8 cellular contexts compared by ENCODE assay signal in the genomic region with DNA sequence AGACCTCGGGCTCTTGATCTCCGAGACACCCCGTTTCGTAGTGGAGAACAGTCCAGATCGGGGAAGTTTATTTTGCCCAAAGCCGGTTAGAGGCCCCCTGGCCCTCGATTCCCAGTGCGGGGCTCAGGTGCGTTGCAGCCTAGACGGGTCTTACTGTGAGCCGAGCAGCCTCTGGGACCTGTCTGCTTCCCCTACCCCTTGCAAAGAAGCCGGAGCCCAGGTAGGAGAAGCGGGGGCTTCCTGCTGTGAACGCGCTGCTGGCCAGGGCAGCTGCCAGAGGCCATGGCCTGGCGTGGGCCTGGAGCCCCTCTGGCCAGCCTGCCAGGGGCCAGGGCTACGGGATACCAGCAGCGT. TPM values are rescaled to one million over a fixed set of nuclear protein-coding genes. Genes with fewer than 3 reads are reported as not detected.
A peak's percentile ranks its signal among the peaks of the same experiment; 100 is the strongest.
DNase-seq lines count a peak whose midpoint lies in the region; ATAC-seq and TF ChIP-seq lines count a peak whose summit lies in the region.

No MANE protein-coding gene starts in this region.

- TF ChIP-seq POLR2A in gastrocnemius medialis (IDR thresholded peaks at IDR 0.05) = no peak

- POLR2A ChIA-PET in SK-N-SH (lab: Yijun Ruan, JAX) = no interaction called here

- TF ChIP-seq CTCF in GM12865 (IDR thresholded peaks at IDR 0.05; ENCODE audit: insufficient read depth, low read depth, low read length, missing control alignments) = no peak
- no peak for TF ChIP-seq CTCF in SK-N-SH (IDR thresholded peaks at IDR 0.05)
- no peak for TF ChIP-seq CTCF in fibroblast of mammary gland (conservative IDR thresholded peaks at IDR 0.05; ENCODE audit: control insufficient read depth, insufficient read depth, low read depth, low read length)
- TF ChIP-seq CTCF in gastrocnemius medialis (IDR thresholded peaks at IDR 0.05 in 4 of 5, conservative IDR thresholded peaks at IDR 0.05 in 1 of 5) = no peak

- H3K4me3 ChIP-seq in GM12865 (ENCODE audit: low read depth, low read length) (peak overlapping the region; percentile 69), SK-N-SH (ENCODE audit: low read depth in 2 of 2, low read length in 1 of 2) (peak overlapping the region; percentile 59 to 60), fibroblast of mammary gland (ENCODE audit: control insufficient read depth, low read depth, low read length) (peak overlapping the region; percentile 79), gastrocnemius medialis (peak overlapping the region; percentile 73 to 87 (median 79))

- H3K4me1 ChIP-seq in SK-N-SH (ENCODE audit: control insufficient read depth in 1 of 2, insufficient read depth in 2 of 2, low read depth in 1 of 2, low read length in 1 of 2) (peaks cover 0 to 2% of the 10 kb centered on the region in 2 experiments; a peak in 1 of 4 replicates), gastrocnemius medialis (peaks cover 13 to 27% of the 10 kb centered on the region in 2 donors)

- H3K36me3 ChIP-seq in SK-N-SH (replicated peaks in 1 of 2; ENCODE audit: control insufficient read depth in 1 of 2, insufficient read depth in 2 of 2, low read length in 1 of 2) = no peaks in the 10 kb centered on the region
- H3K36me3 ChIP-seq in gastrocnemius medialis = no peaks in the 10 kb centered on the region

- no peak for TF ChIP-seq RAD21 in SK-N-SH (IDR thresholded peaks at IDR 0.05; ENCODE audit: low read length)

- H3K27ac ChIP-seq in SK-N-SH (ENCODE audit: low read depth in 2 of 2, low read length in 1 of 2) (peak overlapping the region; percentile 46 to 79; a peak in 3 of 4 replicates), gastrocnemius medialis (peak overlapping the region; percentile 74 to 85 (median 81))

- DNase-seq in GM12865 (ENCODE audit: low read depth) (no peak), SK-N-SH (no peak), fibroblast of mammary gland (ENCODE audit: low read depth) (no peak), gastrocnemius medialis (no peak), NCI-H510A (lab: John Stamatoyannopoulos, UW) (no peak), 8988T (no peak), RPMI8226 (no peak), GF-D8 (lab: John Stamatoyannopoulos, UW) (no peak)

- no peaks in the 10 kb centered on the region for H3K9me3 ChIP-seq in SK-N-SH
- H3K9me3 ChIP-seq in gastrocnemius medialis = no peaks in the 10 kb centered on the region

- no peak overlapping the region for H2AFZ ChIP-seq in SK-N-SH (ENCODE audit: low read depth)

- H3K27me3 ChIP-seq in SK-N-SH (ENCODE audit: insufficient read depth) (no peaks in the 10 kb centered on the region), gastrocnemius medialis (no peaks in the 10 kb centered on the region)

- peak overlapping the region; percentile 89 for H3K4me2 ChIP-seq in SK-N-SH

- H3K79me2 ChIP-seq in SK-N-SH (ENCODE audit: insufficient read depth) = peaks cover 34% of the 10 kb centered on the region

- CTCF ChIA-PET in SK-N-SH (lab: Yijun Ruan, JAX) = no interaction called here

- WGBS in SK-N-SH (ENCODE audit: low lambda C conversion rate) = no CpG with 5 or more reads among the region's 18 CpGs

- peak; percentile 12 to 18 for ATAC-seq in gastrocnemius medialis

- H3K9me2 ChIP-seq in SK-N-SH = no peaks in the 10 kb centered on the region

- TF ChIP-seq EP300 in SK-N-SH (IDR thresholded peaks at IDR 0.05; ENCODE audit: borderline replicate concordance in 1 of 2, low read depth in 1 of 2, low read length in 1 of 2) = no peak

- intact Hi-C loops in gastrocnemius medialis (cut with DNase I; ENCODE audit: low total_unique reads) = loop anchor here (1.0 kb wide), 1 partner anchor 34 kb away; no protein-coding TSS in a partner anchor

- peaks cover 4% of the 10 kb centered on the region; the same call in 1 of the 2 replicates for H4K20me1 ChIP-seq in SK-N-SH (ENCODE audit: insufficient read depth)

- in situ Hi-C loops in gastrocnemius medialis (cut with MboI; ENCODE audit: low sequenced_read_pairs in 4 of 4) = no loop called here

- no peaks in the 10 kb centered on the region for H3F3A ChIP-seq in SK-N-SH (replicated peaks; ENCODE audit: insufficient read depth)

- H3K9ac ChIP-seq in SK-N-SH = peak overlapping the region; percentile 71

TF ChIP-seq in SK-N-SH, 30 proteins besides CTCF, POLR2A, EP300 and RAD21:
- TF ChIP-seq USF2 (IDR thresholded peaks at IDR 0.05; ENCODE audit: borderline replicate concordance, low read depth, low read length) (no peak), JUND (IDR thresholded peaks at IDR 0.05) (no peak), CHD2 (IDR thresholded peaks at IDR 0.05; ENCODE audit: low read length, partially characterized antibody) (no peak), FOXJ3 (CRISPR knock-in tag; IDR thresholded peaks at IDR 0.05) (no peak), ELF1 (IDR thresholded peaks at IDR 0.05) (no peak), FOSL2 (IDR thresholded peaks at IDR 0.05; ENCODE audit: borderline replicate concordance, low read depth) (no peak), TAF1 (IDR thresholded peaks at IDR 0.05; ENCODE audit: borderline replicate concordance, low read depth, low read length) (no peak)
- TF ChIP-seq, protein P1, sequence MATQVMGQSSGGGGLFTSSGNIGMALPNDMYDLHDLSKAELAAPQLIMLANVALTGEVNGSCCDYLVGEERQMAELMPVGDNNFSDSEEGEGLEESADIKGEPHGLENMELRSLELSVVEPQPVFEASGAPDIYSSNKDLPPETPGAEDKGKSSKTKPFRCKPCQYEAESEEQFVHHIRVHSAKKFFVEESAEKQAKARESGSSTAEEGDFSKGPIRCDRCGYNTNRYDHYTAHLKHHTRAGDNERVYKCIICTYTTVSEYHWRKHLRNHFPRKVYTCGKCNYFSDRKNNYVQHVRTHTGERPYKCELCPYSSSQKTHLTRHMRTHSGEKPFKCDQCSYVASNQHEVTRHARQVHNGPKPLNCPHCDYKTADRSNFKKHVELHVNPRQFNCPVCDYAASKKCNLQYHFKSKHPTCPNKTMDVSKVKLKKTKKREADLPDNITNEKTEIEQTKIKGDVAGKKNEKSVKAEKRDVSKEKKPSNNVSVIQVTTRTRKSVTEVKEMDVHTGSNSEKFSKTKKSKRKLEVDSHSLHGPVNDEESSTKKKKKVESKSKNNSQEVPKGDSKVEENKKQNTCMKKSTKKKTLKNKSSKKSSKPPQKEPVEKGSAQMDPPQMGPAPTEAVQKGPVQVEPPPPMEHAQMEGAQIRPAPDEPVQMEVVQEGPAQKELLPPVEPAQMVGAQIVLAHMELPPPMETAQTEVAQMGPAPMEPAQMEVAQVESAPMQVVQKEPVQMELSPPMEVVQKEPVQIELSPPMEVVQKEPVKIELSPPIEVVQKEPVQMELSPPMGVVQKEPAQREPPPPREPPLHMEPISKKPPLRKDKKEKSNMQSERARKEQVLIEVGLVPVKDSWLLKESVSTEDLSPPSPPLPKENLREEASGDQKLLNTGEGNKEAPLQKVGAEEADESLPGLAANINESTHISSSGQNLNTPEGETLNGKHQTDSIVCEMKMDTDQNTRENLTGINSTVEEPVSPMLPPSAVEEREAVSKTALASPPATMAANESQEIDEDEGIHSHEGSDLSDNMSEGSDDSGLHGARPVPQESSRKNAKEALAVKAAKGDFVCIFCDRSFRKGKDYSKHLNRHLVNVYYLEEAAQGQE (IDR thresholded peaks at IDR 0.05; ENCODE audit: low read depth, low read length) = no peak
- TF ChIP-seq, protein P2, sequence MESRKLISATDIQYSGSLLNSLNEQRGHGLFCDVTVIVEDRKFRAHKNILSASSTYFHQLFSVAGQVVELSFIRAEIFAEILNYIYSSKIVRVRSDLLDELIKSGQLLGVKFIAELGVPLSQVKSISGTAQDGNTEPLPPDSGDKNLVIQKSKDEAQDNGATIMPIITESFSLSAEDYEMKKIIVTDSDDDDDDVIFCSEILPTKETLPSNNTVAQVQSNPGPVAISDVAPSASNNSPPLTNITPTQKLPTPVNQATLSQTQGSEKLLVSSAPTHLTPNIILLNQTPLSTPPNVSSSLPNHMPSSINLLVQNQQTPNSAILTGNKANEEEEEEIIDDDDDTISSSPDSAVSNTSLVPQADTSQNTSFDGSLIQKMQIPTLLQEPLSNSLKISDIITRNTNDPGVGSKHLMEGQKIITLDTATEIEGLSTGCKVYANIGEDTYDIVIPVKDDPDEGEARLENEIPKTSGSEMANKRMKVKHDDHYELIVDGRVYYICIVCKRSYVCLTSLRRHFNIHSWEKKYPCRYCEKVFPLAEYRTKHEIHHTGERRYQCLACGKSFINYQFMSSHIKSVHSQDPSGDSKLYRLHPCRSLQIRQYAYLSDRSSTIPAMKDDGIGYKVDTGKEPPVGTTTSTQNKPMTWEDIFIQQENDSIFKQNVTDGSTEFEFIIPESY (IDR thresholded peaks at IDR 0.05; ENCODE audit: borderline replicate concordance, low read depth) = no peak

RNA-seq across cellular contexts. Expression of gene TSPO, which starts 0.6 kb away (rescaled TPM):
- polyA plus RNA-seq in SK-N-SH (2012; rRNA removed) = 156 and 158 TPM in 2 replicates
- polyA plus RNA-seq in SK-N-SH (2012; cell fraction: cytosol; rRNA removed) = 69.0 and 103 TPM in 2 replicates
- 73.0 and 98.4 TPM in 2 replicates for polyA plus RNA-seq in SK-N-SH (2012; cell fraction: nucleus; rRNA removed)
- total RNA-seq in gastrocnemius medialis = 100 to 1,000 TPM; 101 to 174 (median 113) TPM

RNA-seq across cellular contexts. Expression of gene MCAT, which starts 8.8 kb away (rescaled TPM):
- 12.0 and 13.1 TPM in 2 replicates for polyA plus RNA-seq in SK-N-SH (2012; rRNA removed)
- 7.7 and 10.5 TPM in 2 replicates for polyA plus RNA-seq in SK-N-SH (2012; cell fraction: cytosol; rRNA removed)
- 8.9 and 13.2 TPM in 2 replicates for polyA plus RNA-seq in SK-N-SH (2012; cell fraction: nucleus; rRNA removed)
- total RNA-seq in gastrocnemius medialis = 10 to 100 TPM; 18.2 to 33.7 (median 31.1) TPM

RNA-seq across cellular contexts. Expression of gene TTLL12, which starts 35.0 kb away (rescaled TPM):
- 9.3 and 11.5 TPM in 2 replicates for polyA plus RNA-seq in SK-N-SH (2012; rRNA removed)
- polyA plus RNA-seq in SK-N-SH (2012; cell fraction: cytosol; rRNA removed) = 5.2 and 8.1 TPM in 2 replicates
- polyA plus RNA-seq in SK-N-SH (2012; cell fraction: nucleus; rRNA removed) = 10.9 and 13.7 TPM in 2 replicates
- total RNA-seq in gastrocnemius medialis = 10 to 100 TPM; 13.7 to 41.8 (median 19.6) TPM

RNA-seq across cellular contexts. Expression of gene BIK, which starts 41.4 kb away (rescaled TPM):
- 0.24 and 0.66 TPM in 2 replicates for polyA plus RNA-seq in SK-N-SH (2012; rRNA removed)
- 0.18 and 0.22 TPM in 2 replicates for polyA plus RNA-seq in SK-N-SH (2012; cell fraction: cytosol; rRNA removed)
- polyA plus RNA-seq in SK-N-SH (2012; cell fraction: nucleus; rRNA removed) = 0.37 and 0.48 TPM in 2 replicates
- total RNA-seq in gastrocnemius medialis = not detected
